Comparison of ENCODE assay signal across 11 cellular contexts in the genomic region with DNA sequence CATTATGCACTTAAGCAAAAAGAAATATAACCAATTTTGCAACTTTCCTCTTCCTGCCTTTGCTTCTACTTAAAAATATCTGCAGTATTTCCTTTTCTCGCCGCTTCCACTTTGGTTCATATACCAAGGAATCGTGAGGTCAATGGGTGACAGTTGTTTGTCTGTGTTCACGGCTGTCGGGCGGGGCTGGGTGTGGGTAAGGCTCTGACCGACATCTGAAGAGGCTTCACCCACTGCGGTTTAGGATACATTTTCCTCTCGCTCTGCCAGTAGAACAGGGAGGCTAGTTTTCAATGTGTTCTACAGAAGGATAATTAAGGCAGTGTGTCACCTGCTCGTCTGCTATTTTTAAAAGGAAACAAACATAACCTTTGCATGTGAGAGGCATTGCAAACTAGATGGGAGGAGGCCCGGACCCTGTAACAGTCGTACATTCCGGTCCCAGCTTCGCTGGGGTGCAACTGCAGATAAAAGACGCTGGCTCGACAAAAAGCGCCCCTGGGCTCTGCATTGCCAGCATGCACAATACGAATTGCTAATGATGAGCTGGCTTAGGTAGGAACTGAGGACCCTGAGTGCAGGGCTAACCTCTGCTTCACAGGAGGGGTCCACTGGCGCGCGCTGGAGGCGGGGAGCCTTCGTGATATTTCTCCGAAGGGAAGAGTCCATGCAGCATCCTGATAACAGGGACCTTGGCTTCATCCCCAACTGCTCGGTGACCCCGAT. TPM values are rescaled to one million over a fixed set of nuclear protein-coding genes. Genes with fewer than 3 reads are reported as not detected.
DNase-seq lines count a peak whose midpoint lies in the region; ATAC-seq and TF ChIP-seq lines count a peak whose summit lies in the region.
"Had no signal": no experiment of that assay in that cellular context is flagged by ENCODE, and none has a peak within 500 bp of the region (broad histone marks: within the 10 kb centered on the region; RNA-seq: fewer than 3 reads in every experiment).

No MANE protein-coding gene starts in this region.

- intact Hi-C loops in activated T-helper 1 cell treated with anti-CD3 and anti-CD28 coated beads, Interleukin-12 subunit alpha, Interleukin-12 subunit beta, Interleukin-2, Interleukin-4 antibody, amounts not matched to agents 30 ng/mL and 10 ng/mL and 1 ng/mL, durations not matched to agents 14 hours and 24 hours and 36 hours (cut with micrococcal nuclease), result loop anchor here (1.0 to 5.0 kb wide), 2 partner anchors 206 to 882 kb away; no protein-coding TSS in a partner anchor
- intact Hi-C loops in mucosa of descending colon (cut with DNase I, micrococcal nuclease), result loop anchor here (10.0 kb wide), 2 partner anchors 618 to 628 kb away; no protein-coding TSS in a partner anchor

- H3K36me3 Mint-ChIP-seq in activated T-helper 1 cell treated with anti-CD3 and anti-CD28 coated beads, Interleukin-12 subunit alpha, Interleukin-12 subunit beta, Interleukin-2, Interleukin-4 antibody, amounts not matched to agents 30 ng/mL and 10 ng/mL and 1 ng/mL, durations not matched to agents 14 hours and 24 hours and 36 hours (ENCODE audit: low read depth), result no peaks in the 10 kb centered on the region

- H4K20me1 ChIP-seq in DND-41 (ENCODE audit: insufficient read depth, low read length), result no peaks in the 10 kb centered on the region

- H3K9me3 ChIP-seq in DND-41 (ENCODE audit: insufficient read depth, low read length, severe bottlenecking) (no peaks in the 10 kb centered on the region), mucosa of descending colon (no peaks in the 10 kb centered on the region)

- H3K27ac ChIP-seq in DND-41 (ENCODE audit: low read length), result no peak overlapping the region
- H3K27ac ChIP-seq in substantia nigra (ENCODE audit: low read depth, low read length, poor library complexity, severe bottlenecking), result no peak overlapping the region
- H3K27ac ChIP-seq: KMS-11 had no signal

- H3K4me3 Mint-ChIP-seq in activated T-helper 1 cell treated with anti-CD3 and anti-CD28 coated beads, Interleukin-12 subunit alpha, Interleukin-12 subunit beta, Interleukin-2, Interleukin-4 antibody, amounts not matched to agents 30 ng/mL and 10 ng/mL and 1 ng/mL, durations not matched to agents 14 hours and 24 hours and 36 hours, result peak overlapping the region; percentile 27
- H3K4me3 Mint-ChIP-seq: central memory CD8-positive, alpha-beta T cell had no signal

- no peaks in the 10 kb centered on the region for H3K36me3 ChIP-seq in DND-41 (ENCODE audit: insufficient read depth, low read length)
- H3K36me3 ChIP-seq in mucosa of descending colon (ENCODE audit: low read depth), result no peaks in the 10 kb centered on the region

- H3K9ac ChIP-seq in DND-41 (ENCODE audit: low read depth, low read length), result no peak overlapping the region
- H3K9ac ChIP-seq: KMS-11 had no signal

- no peak overlapping the region for H3K4me2 ChIP-seq in DND-41 (ENCODE audit: insufficient read depth, low read length)
- H3K4me2 ChIP-seq: KMS-11 had no signal

- H2AFZ ChIP-seq in DND-41 (ENCODE audit: low read depth, low read length), result no peak overlapping the region

- no peaks in the 10 kb centered on the region for H3K9me3 Mint-ChIP-seq in activated T-helper 1 cell treated with anti-CD3 and anti-CD28 coated beads, Interleukin-12 subunit alpha, Interleukin-12 subunit beta, Interleukin-2, Interleukin-4 antibody, amounts not matched to agents 30 ng/mL and 10 ng/mL and 1 ng/mL, durations not matched to agents 14 hours and 24 hours and 36 hours
- H3K9me3 Mint-ChIP-seq: central memory CD8-positive, alpha-beta T cell had no signal

- peak; percentile 51 for DNase-seq in DND-41
- DNase-seq in MV-4-11 (lab: John Stamatoyannopoulos, UW), result peak; percentile 87
- peak; percentile 13 for DNase-seq in activated T-helper 1 cell treated with anti-CD3 and anti-CD28 coated beads, Interleukin-12 subunit alpha, Interleukin-12 subunit beta, Interleukin-2, Interleukin-4 antibody, amounts not matched to agents 30 ng/mL and 10 ng/mL and 1 ng/mL, durations not matched to agents 14 hours and 24 hours and 36 hours (ENCODE audit: low spot score)
- peak; percentile 71 to 76 (median 75) for DNase-seq in mucosa of descending colon
- no peak for DNase-seq in central memory CD4-positive, alpha-beta T cell
- DNase-seq in DMS79 treated with DMSO at 0.1 percent for 48 hours (lab: John Stamatoyannopoulos, UW), result no peak
- DNase-seq in substantia nigra (lab: John Stamatoyannopoulos, UW), result no peak
- DNase-seq: occipital lobe had no signal

- no peaks in the 10 kb centered on the region for H3K79me2 ChIP-seq in DND-41 (ENCODE audit: insufficient read depth, low read length)

- H3K4me1 ChIP-seq in DND-41 (ENCODE audit: insufficient read depth, low read length) (no peaks in the 10 kb centered on the region), mucosa of descending colon (ENCODE audit: low read depth) (peaks cover 4% of the 10 kb centered on the region)

- peaks cover 15% of the 10 kb centered on the region for H3K4me1 Mint-ChIP-seq in activated T-helper 1 cell treated with anti-CD3 and anti-CD28 coated beads, Interleukin-12 subunit alpha, Interleukin-12 subunit beta, Interleukin-2, Interleukin-4 antibody, amounts not matched to agents 30 ng/mL and 10 ng/mL and 1 ng/mL, durations not matched to agents 14 hours and 24 hours and 36 hours (ENCODE audit: low read depth)
- H3K4me1 Mint-ChIP-seq: central memory CD8-positive, alpha-beta T cell had no signal

- TF ChIP-seq CTCF in DND-41 (IDR thresholded peaks at IDR 0.05; ENCODE audit: borderline replicate concordance, extremely low read depth, low read length, poor library complexity, severe bottlenecking) (no peak), mucosa of descending colon (IDR thresholded peaks at IDR 0.05) (no peak)

- ATAC-seq in DND-41 (ENCODE audit: insufficient read depth, low read depth) (peak; percentile 71), mucosa of descending colon (peak; percentile 84), HG02763 (IDR thresholded peaks at IDR 0.05; ENCODE audit: unreplicated experiment) (no peak)

- peaks cover 5% of the 10 kb centered on the region for H3K27me3 Mint-ChIP-seq in activated T-helper 1 cell treated with anti-CD3 and anti-CD28 coated beads, Interleukin-12 subunit alpha, Interleukin-12 subunit beta, Interleukin-2, Interleukin-4 antibody, amounts not matched to agents 30 ng/mL and 10 ng/mL and 1 ng/mL, durations not matched to agents 14 hours and 24 hours and 36 hours (ENCODE audit: insufficient read depth)

- H3K27ac Mint-ChIP-seq in activated T-helper 1 cell treated with anti-CD3 and anti-CD28 coated beads, Interleukin-12 subunit alpha, Interleukin-12 subunit beta, Interleukin-2, Interleukin-4 antibody, amounts not matched to agents 30 ng/mL and 10 ng/mL and 1 ng/mL, durations not matched to agents 14 hours and 24 hours and 36 hours, result no peak overlapping the region

- H3K27me3 ChIP-seq in DND-41 (ENCODE audit: insufficient read depth, low read length, poor library complexity), result peaks cover 8% of the 10 kb centered on the region

- H3K4me3 ChIP-seq in DND-41 (ENCODE audit: low read depth in 1 of 2, low read length in 2 of 2) (no peak overlapping the region), mucosa of descending colon (no peak overlapping the region)

RNA-seq across cellular contexts. Expression of a gene that starts 8.5 kb away (rescaled TPM):
- total RNA-seq in activated T-helper 1 cell treated with anti-CD3 and anti-CD28 coated beads, Interleukin-12 subunit alpha, Interleukin-12 subunit beta, Interleukin-2, Interleukin-4 antibody, amounts not matched to agents 30 ng/mL and 10 ng/mL and 1 ng/mL, durations not matched to agents 14 hours and 24 hours and 36 hours, result not detected in 2 replicates
- 1 to 10 TPM; 4.0 to 8.4 (median 4.3) TPM for total RNA-seq in mucosa of descending colon

Comparison
In these comparisons a context has a peak if more than half of its experiments do, and no peak if none do; other contexts are left out.
1. DNase-seq: peak in DND-41 (single experiment), MV-4-11 (single experiment), activated T-helper 1 cell treated with anti-CD3 and anti-CD28 coated beads, Interleukin-12 subunit alpha, Interleukin-12 subunit beta, Interleukin-2, Interleukin-4 antibody, amounts not matched to agents 30 ng/mL and 10 ng/mL and 1 ng/mL, durations not matched to agents 14 hours and 24 hours and 36 hours (single experiment) and mucosa of descending colon (3 of 3); none in central memory CD4-positive, alpha-beta T cell (single experiment), DMS79 treated with DMSO at 0.1 percent for 48 hours (single experiment) and substantia nigra (0 of 49).